ENCODE assay signal across 1 cellular context in the genomic region with DNA sequence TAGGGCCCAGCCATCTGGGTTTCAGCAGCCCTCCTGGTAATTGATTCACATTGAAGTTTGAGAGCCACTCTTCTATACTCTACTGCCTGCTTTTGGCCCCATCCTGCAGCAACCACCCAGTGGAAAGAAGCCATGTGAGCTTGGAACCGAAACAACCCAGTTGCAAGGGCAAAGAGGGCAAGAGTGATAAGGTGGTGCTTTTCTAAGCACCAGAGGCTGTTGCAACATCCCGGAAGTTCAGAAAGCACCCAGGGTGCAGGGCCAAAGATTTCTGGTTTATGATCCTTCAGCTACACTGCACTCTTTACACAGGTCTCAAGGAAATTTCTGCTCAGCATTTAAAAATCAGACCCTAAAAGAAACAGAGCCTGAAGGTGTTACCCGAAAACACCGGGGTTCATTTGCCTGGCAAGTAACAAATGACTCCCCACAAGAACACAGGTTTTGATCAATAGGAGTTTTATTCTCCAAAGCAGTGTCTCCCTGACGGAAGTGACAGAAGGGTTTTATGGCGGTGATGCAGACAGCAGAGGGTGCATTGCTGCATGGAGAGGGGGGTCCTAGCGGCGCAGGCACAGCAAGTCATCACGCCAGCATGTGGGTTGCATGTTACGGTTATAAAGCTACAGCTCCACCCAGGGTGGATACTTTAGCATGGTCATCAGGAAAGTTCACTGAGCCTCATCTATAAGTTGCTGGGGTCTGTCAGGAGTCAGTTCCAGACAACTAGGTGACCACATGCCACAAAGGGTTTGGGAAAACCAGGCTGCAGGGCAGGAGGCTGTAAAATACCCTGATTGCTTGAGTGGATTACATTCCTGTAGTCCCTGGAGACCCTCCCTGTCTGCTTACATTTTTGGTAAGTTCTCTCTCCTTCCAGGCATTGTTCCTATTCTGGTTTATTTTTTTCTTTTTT.
TF ChIP-seq lines count a peak whose summit lies in the region.

No MANE protein-coding gene starts in this region.

TF ChIP-seq in HepG2, 621 proteins besides CTCF, POLR2A, EP300 and RAD21 (continued from another document and continues in another):
- TF ChIP-seq, protein P1, sequence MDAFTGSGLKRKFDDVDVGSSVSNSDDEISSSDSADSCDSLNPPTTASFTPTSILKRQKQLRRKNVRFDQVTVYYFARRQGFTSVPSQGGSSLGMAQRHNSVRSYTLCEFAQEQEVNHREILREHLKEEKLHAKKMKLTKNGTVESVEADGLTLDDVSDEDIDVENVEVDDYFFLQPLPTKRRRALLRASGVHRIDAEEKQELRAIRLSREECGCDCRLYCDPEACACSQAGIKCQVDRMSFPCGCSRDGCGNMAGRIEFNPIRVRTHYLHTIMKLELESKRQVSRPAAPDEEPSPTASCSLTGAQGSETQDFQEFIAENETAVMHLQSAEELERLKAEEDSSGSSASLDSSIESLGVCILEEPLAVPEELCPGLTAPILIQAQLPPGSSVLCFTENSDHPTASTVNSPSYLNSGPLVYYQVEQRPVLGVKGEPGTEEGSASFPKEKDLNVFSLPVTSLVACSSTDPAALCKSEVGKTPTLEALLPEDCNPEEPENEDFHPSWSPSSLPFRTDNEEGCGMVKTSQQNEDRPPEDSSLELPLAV (CRISPR knock-in tag; conservative IDR thresholded peaks at IDR 0.05; ENCODE audit: low read depth), result no peak
- TF ChIP-seq HIVEP1 (CRISPR knock-in tag; IDR thresholded peaks at IDR 0.05) (no peak), SRY (CRISPR knock-in tag; IDR thresholded peaks at IDR 0.05) (no peak), CEBPZ (IDR thresholded peaks at IDR 0.05; ENCODE audit: low read length) (no peak), MTF1 (CRISPR knock-in tag; IDR thresholded peaks at IDR 0.05) (no peak), SALL1 (CRISPR knock-in tag; IDR thresholded peaks at IDR 0.05) (peak; percentile 50), ETV5 (CRISPR knock-in tag; IDR thresholded peaks at IDR 0.05; ENCODE audit: borderline replicate concordance) (peak; percentile 95), ZNF768 (CRISPR knock-in tag; IDR thresholded peaks at IDR 0.05) (no peak), ZNF687 (CRISPR knock-in tag; IDR thresholded peaks at IDR 0.05) (no peak), KAT7 (CRISPR knock-in tag; IDR thresholded peaks at IDR 0.05; ENCODE audit: borderline replicate concordance) (no peak), POLR2G (IDR thresholded peaks at IDR 0.05; ENCODE audit: low read depth, low read length) (no peak), RFXANK (CRISPR knock-in tag; IDR thresholded peaks at IDR 0.05) (no peak), KAT8 (CRISPR knock-in tag; IDR thresholded peaks at IDR 0.05) (peak; percentile 67), SP4 (CRISPR knock-in tag; IDR thresholded peaks at IDR 0.05) (no peak), ZNF629 (CRISPR knock-in tag; conservative IDR thresholded peaks at IDR 0.05) (no peak), HOXA7 (CRISPR knock-in tag; IDR thresholded peaks at IDR 0.05) (no peak), PHB2 (IDR thresholded peaks at IDR 0.05; ENCODE audit: partially characterized antibody) (no peak), ZSCAN22 (CRISPR knock-in tag; IDR thresholded peaks at IDR 0.05) (no peak), ATF2 (CRISPR knock-in tag; IDR thresholded peaks at IDR 0.05) (no peak), RXRB (CRISPR knock-in tag; IDR thresholded peaks at IDR 0.05; ENCODE audit: borderline replicate concordance) (peak; percentile 67), ZGPAT (CRISPR knock-in tag; IDR thresholded peaks at IDR 0.05) (peak; percentile 53; the same call in 1 of the 2 replicates), ZNF644 (CRISPR knock-in tag; IDR thresholded peaks at IDR 0.05; ENCODE audit: low read depth) (peak; percentile 88), SMAD1 (CRISPR knock-in tag; IDR thresholded peaks at IDR 0.05; ENCODE audit: borderline replicate concordance, low read depth) (no peak), HIC2 (CRISPR knock-in tag; IDR thresholded peaks at IDR 0.05; ENCODE audit: low read depth) (peak; percentile 65), ZNF850 (CRISPR knock-in tag; conservative IDR thresholded peaks at IDR 0.05) (no peak), ZNF180 (CRISPR knock-in tag; IDR thresholded peaks at IDR 0.05; ENCODE audit: borderline replicate concordance, low read depth) (no peak)
- TF ChIP-seq, protein P2, sequence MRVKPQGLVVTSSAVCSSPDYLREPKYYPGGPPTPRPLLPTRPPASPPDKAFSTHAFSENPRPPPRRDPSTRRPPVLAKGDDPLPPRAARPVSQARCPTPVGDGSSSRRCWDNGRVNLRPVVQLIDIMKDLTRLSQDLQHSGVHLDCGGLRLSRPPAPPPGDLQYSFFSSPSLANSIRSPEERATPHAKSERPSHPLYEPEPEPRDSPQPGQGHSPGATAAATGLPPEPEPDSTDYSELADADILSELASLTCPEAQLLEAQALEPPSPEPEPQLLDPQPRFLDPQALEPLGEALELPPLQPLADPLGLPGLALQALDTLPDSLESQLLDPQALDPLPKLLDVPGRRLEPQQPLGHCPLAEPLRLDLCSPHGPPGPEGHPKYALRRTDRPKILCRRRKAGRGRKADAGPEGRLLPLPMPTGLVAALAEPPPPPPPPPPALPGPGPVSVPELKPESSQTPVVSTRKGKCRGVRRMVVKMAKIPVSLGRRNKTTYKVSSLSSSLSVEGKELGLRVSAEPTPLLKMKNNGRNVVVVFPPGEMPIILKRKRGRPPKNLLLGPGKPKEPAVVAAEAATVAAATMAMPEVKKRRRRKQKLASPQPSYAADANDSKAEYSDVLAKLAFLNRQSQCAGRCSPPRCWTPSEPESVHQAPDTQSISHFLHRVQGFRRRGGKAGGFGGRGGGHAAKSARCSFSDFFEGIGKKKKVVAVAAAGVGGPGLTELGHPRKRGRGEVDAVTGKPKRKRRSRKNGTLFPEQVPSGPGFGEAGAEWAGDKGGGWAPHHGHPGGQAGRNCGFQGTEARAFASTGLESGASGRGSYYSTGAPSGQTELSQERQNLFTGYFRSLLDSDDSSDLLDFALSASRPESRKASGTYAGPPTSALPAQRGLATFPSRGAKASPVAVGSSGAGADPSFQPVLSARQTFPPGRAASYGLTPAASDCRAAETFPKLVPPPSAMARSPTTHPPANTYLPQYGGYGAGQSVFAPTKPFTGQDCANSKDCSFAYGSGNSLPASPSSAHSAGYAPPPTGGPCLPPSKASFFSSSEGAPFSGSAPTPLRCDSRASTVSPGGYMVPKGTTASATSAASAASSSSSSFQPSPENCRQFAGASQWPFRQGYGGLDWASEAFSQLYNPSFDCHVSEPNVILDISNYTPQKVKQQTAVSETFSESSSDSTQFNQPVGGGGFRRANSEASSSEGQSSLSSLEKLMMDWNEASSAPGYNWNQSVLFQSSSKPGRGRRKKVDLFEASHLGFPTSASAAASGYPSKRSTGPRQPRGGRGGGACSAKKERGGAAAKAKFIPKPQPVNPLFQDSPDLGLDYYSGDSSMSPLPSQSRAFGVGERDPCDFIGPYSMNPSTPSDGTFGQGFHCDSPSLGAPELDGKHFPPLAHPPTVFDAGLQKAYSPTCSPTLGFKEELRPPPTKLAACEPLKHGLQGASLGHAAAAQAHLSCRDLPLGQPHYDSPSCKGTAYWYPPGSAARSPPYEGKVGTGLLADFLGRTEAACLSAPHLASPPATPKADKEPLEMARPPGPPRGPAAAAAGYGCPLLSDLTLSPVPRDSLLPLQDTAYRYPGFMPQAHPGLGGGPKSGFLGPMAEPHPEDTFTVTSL (CRISPR knock-in tag; IDR thresholded peaks at IDR 0.05; ENCODE audit: borderline replicate concordance), result no peak; the same call in 1 of the 2 replicates
- TF ChIP-seq, protein P3, sequence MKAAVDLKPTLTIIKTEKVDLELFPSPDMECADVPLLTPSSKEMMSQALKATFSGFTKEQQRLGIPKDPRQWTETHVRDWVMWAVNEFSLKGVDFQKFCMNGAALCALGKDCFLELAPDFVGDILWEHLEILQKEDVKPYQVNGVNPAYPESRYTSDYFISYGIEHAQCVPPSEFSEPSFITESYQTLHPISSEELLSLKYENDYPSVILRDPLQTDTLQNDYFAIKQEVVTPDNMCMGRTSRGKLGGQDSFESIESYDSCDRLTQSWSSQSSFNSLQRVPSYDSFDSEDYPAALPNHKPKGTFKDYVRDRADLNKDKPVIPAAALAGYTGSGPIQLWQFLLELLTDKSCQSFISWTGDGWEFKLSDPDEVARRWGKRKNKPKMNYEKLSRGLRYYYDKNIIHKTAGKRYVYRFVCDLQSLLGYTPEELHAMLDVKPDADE (CRISPR knock-in tag; IDR thresholded peaks at IDR 0.05), result no peak
